In the genomic region with DNA sequence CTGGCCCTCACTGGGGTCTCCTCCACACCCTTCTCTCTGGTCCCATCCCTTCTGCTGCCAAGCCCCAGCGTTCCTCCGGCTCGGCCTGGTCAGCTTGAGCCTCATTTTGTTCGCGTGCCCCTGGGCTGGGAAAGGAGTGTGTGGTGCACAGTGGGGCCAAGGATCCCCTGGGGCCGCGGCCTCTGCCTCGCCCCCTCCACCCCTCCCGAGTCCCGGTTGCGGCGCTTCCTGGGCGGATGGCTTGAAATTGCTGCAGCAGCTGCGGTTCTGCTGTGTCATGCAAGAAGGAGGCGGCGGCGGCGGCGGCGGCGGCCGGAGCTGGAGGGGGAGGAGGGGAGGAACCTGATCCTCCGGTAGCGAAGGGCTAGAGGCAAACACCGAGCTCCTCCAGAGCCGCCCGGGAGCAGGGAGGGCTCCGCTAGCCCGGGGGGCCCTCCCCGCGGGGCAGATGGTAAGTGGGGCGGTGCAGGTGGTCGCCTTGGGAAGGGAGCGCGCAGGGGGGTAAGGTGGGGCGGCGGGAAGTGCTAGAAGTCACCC, we compare ENCODE assay signal across 8 cellular contexts.
DNase-seq lines count a peak whose midpoint lies in the region; ATAC-seq and TF ChIP-seq lines count a peak whose summit lies in the region.

No MANE protein-coding gene starts in this region.

- peak overlapping the region; percentile 36 for H2AFZ ChIP-seq in MM.1S (ENCODE audit: low read length)

- H3K9me2 ChIP-seq in MM.1S (replicated peaks; ENCODE audit: insufficient read depth, low read length), result no peaks in the 10 kb centered on the region

- ATAC-seq in GM19395 (IDR thresholded peaks at IDR 0.05; ENCODE audit: unreplicated experiment) (peak; percentile 22), left ventricle myocardium superior (peak; percentile 57), psoas muscle (peak; percentile 76 to 78 (median 78)), aorta (ENCODE audit: low FRiP score) (peak; percentile 60)

- H3K27me3 ChIP-seq in BJ (ENCODE audit: control insufficient read depth, insufficient read depth, low read length) (no peaks in the 10 kb centered on the region), MM.1S (replicated peaks; ENCODE audit: insufficient read depth, low read length) (no peaks in the 10 kb centered on the region), psoas muscle (ENCODE audit: insufficient read depth in 3 of 3, low read length in 2 of 3) (no peaks in the 10 kb centered on the region), aorta (ENCODE audit: control insufficient read depth in 1 of 2, insufficient read depth in 2 of 2, low read length in 1 of 2) (no peaks in the 10 kb centered on the region)

- CTCF ChIA-PET in BJ (lab: Yijun Ruan, JAX), result interaction anchor here (1.4 to 2.3 kb wide), 2 partner anchors 14 to 41 kb away, joined by 3 to 6 read pairs; no protein-coding TSS in a partner anchor

- no peaks in the 10 kb centered on the region for H3K9me3 ChIP-seq in MM.1S (replicated peaks; ENCODE audit: insufficient read depth, low read length)
- no peaks in the 10 kb centered on the region for H3K9me3 ChIP-seq in psoas muscle
- no peaks in the 10 kb centered on the region for H3K9me3 ChIP-seq in aorta (ENCODE audit: control insufficient read depth, low read length)

- H3K4me2 ChIP-seq in MM.1S (ENCODE audit: low read depth, low read length), result peak overlapping the region; percentile 97

- H3K79me2 ChIP-seq in MM.1S (ENCODE audit: low read length), result peaks cover 50% of the 10 kb centered on the region

- H3K36me3 ChIP-seq in BJ (ENCODE audit: control insufficient read depth, insufficient read depth, low read length) (no peaks in the 10 kb centered on the region), MM.1S (replicated peaks; ENCODE audit: insufficient read depth, low read length) (no peaks in the 10 kb centered on the region), psoas muscle (ENCODE audit: insufficient read depth in 1 of 2, low read depth in 1 of 2) (peaks cover 0 to 10% of the 10 kb centered on the region in 2 donors), aorta (ENCODE audit: control insufficient read depth in 1 of 2, insufficient read depth in 2 of 2, low read length in 1 of 2) (no peaks in the 10 kb centered on the region)

- TF ChIP-seq CTCF in BJ (IDR thresholded peaks at IDR 0.05; ENCODE audit: insufficient read depth, low read depth, low read length) (no peak), MM.1S (IDR thresholded peaks at IDR 0.05; ENCODE audit: low read length) (no peak), psoas muscle (IDR thresholded peaks at IDR 0.05) (no peak)

- POLR2A ChIA-PET in BJ (lab: Charles Lee), result interaction anchor here (0.6 kb wide), 1 partner anchor 150 kb away, joined by 3 read pairs; no protein-coding TSS in a partner anchor

- H3K4me1 ChIP-seq in MM.1S (ENCODE audit: low read length) (peaks cover 36% of the 10 kb centered on the region), psoas muscle (peaks cover 23% of the 10 kb centered on the region), aorta (ENCODE audit: control insufficient read depth in 1 of 2, insufficient read depth in 2 of 2, low read length in 2 of 2) (peaks cover 0 to 2% of the 10 kb centered on the region in 2 donors)

- intact Hi-C loops in left ventricle myocardium superior (cut with micrococcal nuclease), result loop anchor here (10.0 kb wide), 1 partner anchor 195 kb away; no protein-coding TSS in a partner anchor
- intact Hi-C loops in psoas muscle (cut with DNase I), result loop anchor here (1.0 to 10.0 kb wide), 8 partner anchors 37 to 221 kb away; no protein-coding TSS in a partner anchor
- intact Hi-C loops in aorta (cut with DNase I), result loop anchor here (5.0 to 10.0 kb wide), 4 partner anchors 38 to 315 kb away; a partner anchor contains a TSS

- peaks cover 7% of the 10 kb centered on the region for H4K20me1 ChIP-seq in MM.1S (ENCODE audit: insufficient read depth, low read length)

- H3K9ac ChIP-seq in MM.1S (ENCODE audit: low read length), result peak overlapping the region; percentile 93

- 0 to 1% (median 0%) methylated on average over 20 to 37 of the region's 37 CpGs for WGBS in psoas muscle, 3 donors
- 0 to 1% methylated on average over 31 to 37 of the region's 37 CpGs for WGBS in aorta, 2 donors

- H3F3A ChIP-seq in MM.1S (ENCODE audit: insufficient read depth, low read length), result peaks cover 32% of the 10 kb centered on the region

- H3K27ac ChIP-seq in MM.1S (ENCODE audit: low read length), result peak overlapping the region; percentile 92
- H3K27ac ChIP-seq in psoas muscle, result peak overlapping the region; percentile 96
- H3K27ac ChIP-seq in aorta (ENCODE audit: low read depth in 1 of 2, low read length in 2 of 2), result peak overlapping the region in 1 of 2 donors; percentile 92

- DNase-seq in BJ (ENCODE audit: low read depth) (no peak), MM.1S (peak; percentile 91), T follicular helper cell (ENCODE audit: low read depth) (peak; percentile 66), amygdala (lab: John Stamatoyannopoulos, UW) (peak in 53 of 56 donors; percentile 4 to 80 (median 51)), left ventricle myocardium superior (peak; percentile 90), psoas muscle (peak; percentile 90 to 95), aorta (peak; percentile 92 to 93)

- H3K4me3 ChIP-seq in BJ (ENCODE audit: low read depth, low read length), result peak overlapping the region; percentile 61
- peak overlapping the region; percentile 94 for H3K4me3 ChIP-seq in MM.1S (ENCODE audit: low read length)
- peak overlapping the region; percentile 98 for H3K4me3 ChIP-seq in psoas muscle
- H3K4me3 ChIP-seq in aorta (ENCODE audit: low read length in 2 of 2), result peak overlapping the region; percentile 48 to 88

Comparison
In these comparisons a context has a peak if more than half of its experiments do, and no peak if none do; other contexts are left out.
1. ATAC-seq: peak in every context shown above with its lines; median percentile 78 in psoas muscle; 60 in aorta; 57 in left ventricle myocardium superior; 22 in GM19395.